Comparison of ENCODE assay signal across 10 cellular contexts in the genomic region with DNA sequence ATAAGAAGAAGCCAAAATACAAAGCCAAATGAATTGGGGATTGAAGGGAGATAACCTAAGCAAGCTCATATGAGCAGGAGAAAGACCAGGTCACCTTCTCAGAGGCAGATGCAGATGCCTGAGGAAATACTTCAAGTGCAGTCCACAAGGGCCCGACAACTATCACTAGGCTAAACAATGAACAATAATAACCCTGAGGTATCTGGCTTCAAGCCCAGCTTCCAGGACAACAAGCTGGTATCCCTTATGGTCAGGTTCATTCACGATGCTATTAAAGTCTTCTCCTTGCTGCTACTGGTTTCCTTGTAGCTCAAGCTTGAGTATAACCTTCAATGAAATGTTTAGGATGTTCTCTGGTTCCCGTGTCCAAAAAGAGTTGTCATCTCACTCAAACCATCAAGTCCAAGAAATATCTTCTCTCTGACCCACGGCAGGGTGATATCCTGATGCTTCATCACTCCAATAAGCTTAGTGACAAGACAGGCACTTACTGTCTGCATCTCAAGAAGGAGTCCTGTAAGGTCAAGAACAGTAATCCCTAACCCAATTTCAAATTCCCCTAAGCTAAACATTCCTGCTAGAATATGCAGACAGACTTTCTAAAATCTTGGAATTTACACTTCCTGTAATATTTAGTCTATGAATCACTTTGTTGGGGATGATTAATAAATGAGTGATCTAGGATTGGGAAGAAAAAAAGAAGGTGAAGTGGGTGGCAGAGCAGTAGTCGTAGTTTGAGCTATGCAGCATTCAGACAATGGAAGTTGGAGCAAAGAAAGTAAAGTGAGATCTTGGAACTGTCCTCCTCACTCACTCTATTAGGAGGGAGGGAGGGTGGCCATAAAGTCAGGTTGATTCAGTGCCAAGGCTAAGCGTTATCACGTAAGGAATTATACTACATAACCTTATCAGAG. TPM values are rescaled to one million over a fixed set of nuclear protein-coding genes. Genes with fewer than 3 reads are reported as not detected.
A peak's percentile ranks its signal among the peaks of the same experiment; 100 is the strongest.
DNase-seq lines count a peak whose midpoint lies in the region; ATAC-seq, FAIRE-seq and TF ChIP-seq lines count a peak whose summit lies in the region.
"Had no signal": no experiment of that assay in that cellular context is flagged by ENCODE, and none has a peak within 500 bp of the region (broad histone marks: within the 10 kb centered on the region; RNA-seq: fewer than 3 reads in every experiment).

No MANE protein-coding gene starts in this region.

- H3K27me3 ChIP-seq in MG63: no peaks in the 10 kb centered on the region
- H3K27me3 ChIP-seq: gastrocnemius medialis had no signal

- H3K27ac Mint-ChIP-seq in osteocyte (ENCODE audit: unreplicated experiment) (peak overlapping the region; percentile 71), natural killer cell (no peak overlapping the region)
- H3K27ac Mint-ChIP-seq: activated T-helper 1 cell treated with anti-CD3 and anti-CD28 coated beads, Interleukin-12 subunit alpha, Interleukin-12 subunit beta, Interleukin-2, Interleukin-4 antibody, amounts not matched to agents 30 ng/mL and 10 ng/mL and 1 ng/mL, durations not matched to agents 14 hours and 24 hours and 36 hours had no signal

- DNase-seq in GM12891 (ENCODE audit: insufficient read length, low spot score) (no peak), NCI-H345 (lab: John Stamatoyannopoulos, UW) (peak; percentile 24), choroid plexus epithelial cell (ENCODE audit: low read depth) (peak; percentile 60), osteocyte (ENCODE audit: extremely low spot score, unreplicated experiment) (no peak), MG63 (no peak), natural killer cell (no peak)
- DNase-seq: gastrocnemius medialis had no signal

- H3K4me3 ChIP-seq in choroid plexus epithelial cell (ENCODE audit: low read depth, low read length) (no peak overlapping the region), MG63 (no peak overlapping the region)
- H3K4me3 ChIP-seq: gastrocnemius medialis had no signal

- H3K27me3 Mint-ChIP-seq in osteocyte (ENCODE audit: unreplicated experiment) (no peaks in the 10 kb centered on the region), natural killer cell (ENCODE audit: low read depth in 2 of 2) (peaks cover 13 to 22% of the 10 kb centered on the region in 2 donors)

- TF ChIP-seq CTCF in choroid plexus epithelial cell (conservative IDR thresholded peaks at IDR 0.05; ENCODE audit: low read depth, low read length) (no peak), osteocyte (IDR thresholded peaks at IDR 0.05) (no peak), natural killer cell (IDR thresholded peaks at IDR 0.05) (no peak)

- intact Hi-C loops in natural killer cell (cut with micrococcal nuclease): no loop called here

- H3K4me1 Mint-ChIP-seq in osteocyte (ENCODE audit: unreplicated experiment) (peaks cover 32% of the 10 kb centered on the region), natural killer cell (no peaks in the 10 kb centered on the region)

- H3K36me3 Mint-ChIP-seq in osteocyte (ENCODE audit: unreplicated experiment): peaks cover 4% of the 10 kb centered on the region
- H3K36me3 Mint-ChIP-seq in natural killer cell: no peaks in the 10 kb centered on the region

- H3K36me3 ChIP-seq in MG63: no peaks in the 10 kb centered on the region
- H3K36me3 ChIP-seq: gastrocnemius medialis had no signal

- no peaks in the 10 kb centered on the region for H3K9me3 ChIP-seq in MG63
- H3K9me3 ChIP-seq: gastrocnemius medialis had no signal

- H3K9me3 Mint-ChIP-seq in osteocyte (ENCODE audit: unreplicated experiment): peaks cover 6% of the 10 kb centered on the region
- no peaks in the 10 kb centered on the region for H3K9me3 Mint-ChIP-seq in natural killer cell
- H3K9me3 Mint-ChIP-seq: activated T-helper 1 cell treated with anti-CD3 and anti-CD28 coated beads, Interleukin-12 subunit alpha, Interleukin-12 subunit beta, Interleukin-2, Interleukin-4 antibody, amounts not matched to agents 30 ng/mL and 10 ng/mL and 1 ng/mL, durations not matched to agents 14 hours and 24 hours and 36 hours had no signal

- FAIRE-seq in GM12891 (lab: Jason Lieb, UNC): peak; percentile 5
- FAIRE-seq: GM18507 had no signal

- ATAC-seq in natural killer cell (no peak), GM18520 (IDR thresholded peaks at IDR 0.05; ENCODE audit: unreplicated experiment) (no peak)

- H3K4me3 Mint-ChIP-seq in osteocyte (ENCODE audit: unreplicated experiment) (no peak overlapping the region), natural killer cell (no peak overlapping the region)
- H3K4me3 Mint-ChIP-seq: activated T-helper 1 cell treated with anti-CD3 and anti-CD28 coated beads, Interleukin-12 subunit alpha, Interleukin-12 subunit beta, Interleukin-2, Interleukin-4 antibody, amounts not matched to agents 30 ng/mL and 10 ng/mL and 1 ng/mL, durations not matched to agents 14 hours and 24 hours and 36 hours had no signal

- no peak for TF ChIP-seq POLR2A in GM12891 (IDR thresholded peaks at IDR 0.05; ENCODE audit: low read depth, low read length)

TF ChIP-seq in GM12891, 5 proteins besides CTCF, POLR2A, EP300 and RAD21:
- TF ChIP-seq POLR2AphosphoS5 (IDR thresholded peaks at IDR 0.05; ENCODE audit: low read depth, low read length) (no peak), PAX5 (IDR thresholded peaks at IDR 0.05; ENCODE audit: insufficient read depth, low read length, severe bottlenecking) (no peak), TAF1 (IDR thresholded peaks at IDR 0.05; ENCODE audit: low read depth, low read length) (no peak), SPI1 (IDR thresholded peaks at IDR 0.05; ENCODE audit: low read depth, low read length) (no peak), POU2F2 (IDR thresholded peaks at IDR 0.05; ENCODE audit: low read depth, low read length) (no peak)

RNA-seq across cellular contexts. Expression of a gene that starts 33.1 kb away (rescaled TPM):
- 0.17 TPM for polyA plus RNA-seq in GM12891 (2012; ENCODE audit: low read depth, missing spikeins)
- 22.3 and 23.7 TPM in 2 replicates for total RNA-seq in osteocyte
- 6.4 and 8.1 TPM in 2 replicates for total RNA-seq in MG63 (2014; rRNA removed; shearing (Covaris generic); ENCODE audit: low replicate concordance)
- total RNA-seq in natural killer cell: 1 to 10 TPM in 1 of 3 donors, under 1 TPM in 2; 0.80 to 1.7 (median 0.88) TPM

Comparison
In these comparisons a context has a peak if more than half of its experiments do, and no peak if none do; other contexts are left out.
1. DNase-seq: peak in NCI-H345 (single experiment) and choroid plexus epithelial cell (single experiment); none in GM12891 (single experiment), osteocyte (single experiment), MG63 (single experiment) and natural killer cell (single experiment).